In genomic region chr1:171438441-171438840, GRCh38 we compare ENCODE assay signal across 9 cellular contexts. TPM values are rescaled to one million over a fixed set of nuclear protein-coding genes. Genes with fewer than 3 reads are reported as not detected.
A peak's percentile ranks its signal among the peaks of the same experiment; 100 is the strongest.
DNase-seq lines count a peak whose midpoint lies in the region; ATAC-seq and TF ChIP-seq lines count a peak whose summit lies in the region.
"Had no signal": no experiment of that assay in that cellular context is flagged by ENCODE, and none has a peak within 500 bp of the region (broad histone marks: within the 10 kb centered on the region; RNA-seq: fewer than 3 reads in every experiment).

No MANE protein-coding gene starts in this region.

- H3K4me3 ChIP-seq in ascending aorta (no peak overlapping the region), thoracic aorta (no peak overlapping the region)

- no peaks in the 10 kb centered on the region for H3K27me3 ChIP-seq in ascending aorta
- no peaks in the 10 kb centered on the region for H3K27me3 ChIP-seq in thoracic aorta (replicated peaks; ENCODE audit: insufficient read depth)

- H3K9me3 ChIP-seq in ascending aorta (no peaks in the 10 kb centered on the region), thoracic aorta (no peaks in the 10 kb centered on the region)

- no peaks in the 10 kb centered on the region for H3K36me3 ChIP-seq in ascending aorta
- H3K36me3 ChIP-seq in thoracic aorta = no peaks in the 10 kb centered on the region

- H3K4me1 ChIP-seq in ascending aorta (peaks cover 4 to 21% of the 10 kb centered on the region in 2 donors), thoracic aorta (ENCODE audit: control insufficient read depth in 1 of 2, low read depth in 2 of 2) (peaks cover 4 to 23% of the 10 kb centered on the region in 2 donors)

- DNase-seq in HPDE6-E6E7 (ENCODE audit: extremely low spot score) = peak; percentile 54
- DNase-seq in ascending aorta (ENCODE audit: low spot score in 2 of 2) = peak; percentile 74 to 96
- peak; percentile 69 for DNase-seq in left cardiac atrium
- DNase-seq in thoracic aorta (ENCODE audit: low spot score) = peak; percentile 80
- DNase-seq in NCI-H69 (lab: John Stamatoyannopoulos, UW) = no peak
- no peak for DNase-seq in stimulated activated naive CD8-positive, alpha-beta T cell treated with anti-CD3 and anti-CD28 coated beads, Interleukin-15, amount 100 ng/mL, for 72 hours
- no peak for DNase-seq in iPS-NIHi11 (ENCODE audit: low spot score)
- DNase-seq: naive B cell, T-helper 17 cell had no signal

- ATAC-seq in left cardiac atrium = peak in 1 of 2 donors; percentile 90
- peak; percentile 50 for ATAC-seq in thoracic aorta (ENCODE audit: insufficient number of reproducible peaks, low FRiP score, low read depth)
- ATAC-seq in stimulated activated naive CD8-positive, alpha-beta T cell treated with anti-CD3 and anti-CD28 coated beads, Interleukin-15, amount 100 ng/mL, for 72 hours = no peak
- ATAC-seq: T-helper 17 cell had no signal

- no peak overlapping the region for H3K4me3 Mint-ChIP-seq in stimulated activated naive CD8-positive, alpha-beta T cell treated with anti-CD3 and anti-CD28 coated beads, Interleukin-15, amount 100 ng/mL, for 72 hours
- H3K4me3 Mint-ChIP-seq: naive B cell, T-helper 17 cell had no signal

- H3K4me1 Mint-ChIP-seq in stimulated activated naive CD8-positive, alpha-beta T cell treated with anti-CD3 and anti-CD28 coated beads, Interleukin-15, amount 100 ng/mL, for 72 hours = peaks cover 14% of the 10 kb centered on the region

- intact Hi-C loops in ascending aorta (cut with DNase I) = loop anchor here (5.0 kb wide), 1 partner anchor 34 kb away; no protein-coding TSS in a partner anchor
- intact Hi-C loops in left cardiac atrium (cut with DNase I) = no loop called here

- no peaks in the 10 kb centered on the region for H3K9me3 Mint-ChIP-seq in stimulated activated naive CD8-positive, alpha-beta T cell treated with anti-CD3 and anti-CD28 coated beads, Interleukin-15, amount 100 ng/mL, for 72 hours
- H3K9me3 Mint-ChIP-seq: naive B cell had no signal

- H3K27ac Mint-ChIP-seq in stimulated activated naive CD8-positive, alpha-beta T cell treated with anti-CD3 and anti-CD28 coated beads, Interleukin-15, amount 100 ng/mL, for 72 hours = no peak overlapping the region
- H3K27ac Mint-ChIP-seq: T-helper 17 cell had no signal

- peak overlapping the region; percentile 73 to 78 for H3K27ac ChIP-seq in ascending aorta
- H3K27ac ChIP-seq in thoracic aorta = peak overlapping the region; percentile 41 to 59

- TF ChIP-seq CTCF in ascending aorta (IDR thresholded peaks at IDR 0.05) = no peak
- TF ChIP-seq CTCF in thoracic aorta (IDR thresholded peaks at IDR 0.05) = no peak

- no peaks in the 10 kb centered on the region for H3K27me3 Mint-ChIP-seq in stimulated activated naive CD8-positive, alpha-beta T cell treated with anti-CD3 and anti-CD28 coated beads, Interleukin-15, amount 100 ng/mL, for 72 hours

RNA-seq across cellular contexts. Expression of gene PRRC2C, which starts 46.9 kb away (rescaled TPM):
- total RNA-seq in ascending aorta = 46.3 TPM
- 10 to 100 TPM; 53.0 to 70.9 TPM for total RNA-seq in left cardiac atrium
- 100 to 1,000 TPM in 1 of 2 donors, 10 to 100 TPM in 1; 73.9 to 127 TPM for total RNA-seq in thoracic aorta

Comparison
In these comparisons a context has a peak if more than half of its experiments do, and no peak if none do; other contexts are left out.
1. DNase-seq: peak in HPDE6-E6E7 (single experiment), ascending aorta (2 of 2), left cardiac atrium (single experiment) and thoracic aorta (single experiment); none in NCI-H69 (single experiment), stimulated activated naive CD8-positive, alpha-beta T cell treated with anti-CD3 and anti-CD28 coated beads, Interleukin-15, amount 100 ng/mL, for 72 hours (0 of 2) and iPS-NIHi11 (single experiment).